Comparison of ENCODE assay signal across 16 cellular contexts in the genomic region with DNA sequence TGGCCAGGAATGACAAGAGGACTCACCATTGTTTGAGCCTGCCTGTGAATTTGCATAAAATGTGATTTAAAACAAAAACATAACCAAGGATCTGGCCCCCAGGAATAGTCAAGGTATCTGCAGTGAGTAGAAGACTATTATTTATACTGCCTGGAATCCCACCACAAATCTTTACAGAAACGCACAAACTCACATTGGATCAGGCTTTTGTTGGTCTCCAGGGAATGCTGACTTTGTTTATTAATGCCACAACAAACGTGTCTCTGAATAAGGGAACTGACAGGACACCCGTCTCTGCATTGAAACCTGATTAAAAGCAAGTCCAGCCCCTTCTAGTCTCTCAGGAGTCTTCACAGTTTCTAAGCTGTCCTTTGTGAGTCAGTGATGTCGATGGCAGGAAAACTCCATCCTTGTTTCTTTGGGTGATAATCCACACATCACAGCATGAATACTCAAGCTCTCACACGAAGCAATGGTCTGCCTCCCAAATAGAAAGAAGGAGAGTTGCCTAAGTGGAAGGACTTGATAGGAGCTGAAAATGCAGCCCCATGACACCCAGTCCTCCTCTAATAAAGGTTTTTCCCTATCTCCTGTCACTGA. TPM values are rescaled to one million over a fixed set of nuclear protein-coding genes. Genes with fewer than 3 reads are reported as not detected.
DNase-seq lines count a peak whose midpoint lies in the region; ATAC-seq and TF ChIP-seq lines count a peak whose summit lies in the region.
"Had no signal": no experiment of that assay in that cellular context is flagged by ENCODE, and none has a peak within 500 bp of the region (broad histone marks: within the 10 kb centered on the region; RNA-seq: fewer than 3 reads in every experiment).

No MANE protein-coding gene starts in this region.

- no peak overlapping the region for H2BK15ac ChIP-seq in neuronal stem cell (ENCODE audit: low read length)

- no peaks in the 10 kb centered on the region for H3K79me2 ChIP-seq in GM23338 (replicated peaks; ENCODE audit: insufficient read depth)

- H3K9me3 Mint-ChIP-seq in GM23338 (no peaks in the 10 kb centered on the region; the same call in 2 of the 3 replicates), endodermal cell (no peaks in the 10 kb centered on the region)

- no peak overlapping the region for H3K23ac ChIP-seq in neuronal stem cell (ENCODE audit: low read depth, low read length, poor library complexity)

- no peak overlapping the region for H3K14ac ChIP-seq in neuronal stem cell (ENCODE audit: low read length)

- no peak overlapping the region for H4K8ac ChIP-seq in neuronal stem cell (ENCODE audit: low read depth, low read length)

- intact Hi-C loops in lower lobe of right lung (cut with DNase I), result no loop called here

- H3K36me3 Mint-ChIP-seq in GM23338 (ENCODE audit: low read depth) (peaks cover 2% of the 10 kb centered on the region; the same call in 1 of the 3 replicates), endodermal cell (ENCODE audit: low read depth) (peaks cover 2% of the 10 kb centered on the region)
- H3K36me3 Mint-ChIP-seq: CD4-positive, alpha-beta memory T cell had no signal

- 27 to 28% methylated on average over 4 to 5 of the region's 5 CpGs for WGBS in endodermal cell (ENCODE audit: insufficient coverage in 1 of 2, insufficient read length in 1 of 2), 2 experiments
- no CpG with 5 or more reads among the region's 5 CpGs for WGBS in neuronal stem cell (ENCODE audit: extremely low coverage in 2 of 2, insufficient read length in 2 of 2, insufficient replicate concordance in 1 of 2), 2 donors

- H3K4me3 ChIP-seq in GM23338 (no peak overlapping the region), endodermal cell (ENCODE audit: low read length) (no peak overlapping the region), neuronal stem cell (ENCODE audit: low read length in 2 of 2) (no peak overlapping the region), lower lobe of right lung (no peak overlapping the region)
- H3K4me3 ChIP-seq: GM23248 had no signal

- H3K9me3 ChIP-seq in endodermal cell (ENCODE audit: control insufficient read depth, low read length) (no peaks in the 10 kb centered on the region), neuronal stem cell (replicated peaks in 1 of 2; ENCODE audit: control insufficient read depth in 2 of 2, insufficient read depth in 1 of 2, low read depth in 1 of 2, low read length in 2 of 2) (no peaks in the 10 kb centered on the region), lower lobe of right lung (no peaks in the 10 kb centered on the region)
- H3K9me3 ChIP-seq: BE2C had no signal

- H3K9ac ChIP-seq in endodermal cell (ENCODE audit: extremely low read depth, low read length, poor library complexity, severe bottlenecking) (no peak overlapping the region), neuronal stem cell (ENCODE audit: low read depth, low read length, poor library complexity) (no peak overlapping the region)
- H3K9ac ChIP-seq: GM23248 had no signal

- no peak overlapping the region for H2BK120ac ChIP-seq in neuronal stem cell (ENCODE audit: low read depth, low read length)

- H2AK5ac ChIP-seq in neuronal stem cell (ENCODE audit: low read depth, low read length), result no peak overlapping the region

- TF ChIP-seq CTCF in GM23338 (conservative IDR thresholded peaks at IDR 0.05; ENCODE audit: low read depth in 2 of 2), result no peak
- TF ChIP-seq CTCF in endodermal cell (conservative IDR thresholded peaks at IDR 0.05), result no peak
- no peak for TF ChIP-seq CTCF in lower lobe of right lung (IDR thresholded peaks at IDR 0.05)

- H3K27ac ChIP-seq in GM23338 (ENCODE audit: low read depth) (peak overlapping the region; percentile 77; the same call in 1 of the 2 replicates), endodermal cell (ENCODE audit: low read depth, low read length) (no peak overlapping the region), neuronal stem cell (replicated peaks; ENCODE audit: low read length) (no peak overlapping the region), lower lobe of right lung (no peak overlapping the region)
- H3K27ac ChIP-seq: C4-2B had no signal

- no peaks in the 10 kb centered on the region for H3K27me3 ChIP-seq in GM23338 (ENCODE audit: insufficient read depth)
- no peaks in the 10 kb centered on the region for H3K27me3 ChIP-seq in endodermal cell (ENCODE audit: control insufficient read depth, insufficient read depth, low read length, poor library complexity, severe bottlenecking)
- H3K27me3 ChIP-seq in neuronal stem cell (ENCODE audit: control insufficient read depth in 3 of 3, insufficient read depth in 3 of 3, low read depth in 1 of 3, low read length in 3 of 3), result no peaks in the 10 kb centered on the region
- H3K27me3 ChIP-seq in lower lobe of right lung (ENCODE audit: low read depth), result no peaks in the 10 kb centered on the region
- H3K27me3 ChIP-seq: BE2C had no signal

- H3K4me3 Mint-ChIP-seq in GM23338 (no peak overlapping the region), endodermal cell (no peak overlapping the region)
- H3K4me3 Mint-ChIP-seq: CD4-positive, alpha-beta memory T cell had no signal

- H3K4me1 Mint-ChIP-seq in GM23338 (peaks cover 17% of the 10 kb centered on the region), endodermal cell (peaks cover 33% of the 10 kb centered on the region)
- H3K4me1 Mint-ChIP-seq: CD4-positive, alpha-beta memory T cell had no signal

- peaks cover 3% of the 10 kb centered on the region; the same call in 1 of the 2 replicates for H4K20me1 ChIP-seq in GM23338 (replicated peaks; ENCODE audit: insufficient read depth)

- H3K27me3 Mint-ChIP-seq in GM23338 (ENCODE audit: insufficient read depth, low read depth, poor library complexity) (no peaks in the 10 kb centered on the region), endodermal cell (ENCODE audit: insufficient read depth) (peaks cover 11% of the 10 kb centered on the region)

- H2BK12ac ChIP-seq in neuronal stem cell (ENCODE audit: low read length), result no peak overlapping the region

- H3F3A ChIP-seq in GM23338 (replicated peaks; ENCODE audit: low read depth), result no peaks in the 10 kb centered on the region

- H3K18ac ChIP-seq in neuronal stem cell (ENCODE audit: low read length), result no peak overlapping the region

- H3K4ac ChIP-seq in neuronal stem cell (ENCODE audit: low read length), result no peak overlapping the region

- H3K4me1 ChIP-seq in GM23338 (ENCODE audit: insufficient read depth) (peaks cover 18% of the 10 kb centered on the region), endodermal cell (ENCODE audit: control insufficient read depth, insufficient read depth, low read length) (peaks cover 18% of the 10 kb centered on the region), neuronal stem cell (ENCODE audit: control insufficient read depth in 2 of 2, insufficient read depth in 1 of 2, low read depth in 1 of 2, low read length in 2 of 2) (peaks cover 4 to 8% of the 10 kb centered on the region in 2 donors), lower lobe of right lung (no peaks in the 10 kb centered on the region)
- H3K4me1 ChIP-seq: BE2C had no signal

- H3K79me1 ChIP-seq in neuronal stem cell (ENCODE audit: low read depth, low read length), result no peaks in the 10 kb centered on the region

- DNase-seq in GM23338 (ENCODE audit: low spot score) (no peak), NCI-H526 treated with DMSO at 0.1 percent for 48 hours (lab: John Stamatoyannopoulos, UW) (peak; percentile 15), endodermal cell (peak; percentile 69), neuronal stem cell (ENCODE audit: low spot score) (peak; percentile 30), KG1 (lab: John Stamatoyannopoulos, UW) (no peak), kidney tubule cell (ENCODE audit: low spot score) (no peak), lower lobe of right lung (no peak)
- DNase-seq: BE2C; CD4-positive, alpha-beta memory T cell; DMS79; H7 had no signal

- ATAC-seq in GM23338 (peak; percentile 32; the same call in 2 of the 3 replicates), HG03442 (IDR thresholded peaks at IDR 0.05; ENCODE audit: unreplicated experiment) (no peak), lower lobe of right lung (no peak)

- H3K4me2 ChIP-seq in GM23338 (0 out of 2 replicates have a peak overlapping the region, but pooled peaks have one; percentile 43), neuronal stem cell (ENCODE audit: insufficient read depth, low read length, poor library complexity, severe bottlenecking) (no peak overlapping the region)

- H2AFZ ChIP-seq in GM23338 (no peak overlapping the region), neuronal stem cell (ENCODE audit: low read length) (no peak overlapping the region)
- H2AFZ ChIP-seq: GM23248 had no signal

- H2BK5ac ChIP-seq in neuronal stem cell (ENCODE audit: low read length), result no peak overlapping the region

- H3K27ac Mint-ChIP-seq in GM23338, result no peak overlapping the region
- no peak overlapping the region for H3K27ac Mint-ChIP-seq in endodermal cell
- H3K27ac Mint-ChIP-seq: CD4-positive, alpha-beta memory T cell had no signal

- H3K36me3 ChIP-seq in GM23338 (ENCODE audit: insufficient read depth) (no peaks in the 10 kb centered on the region), endodermal cell (ENCODE audit: control insufficient read depth, insufficient read depth, low read length) (peaks cover 33% of the 10 kb centered on the region), neuronal stem cell (replicated peaks in 1 of 2; ENCODE audit: control insufficient read depth in 2 of 2, insufficient read depth in 2 of 2, low read length in 2 of 2) (peaks cover 0 to 21% of the 10 kb centered on the region in 2 donors), lower lobe of right lung (no peaks in the 10 kb centered on the region)
- H3K36me3 ChIP-seq: BE2C had no signal

- H3K9me2 ChIP-seq in GM23338 (ENCODE audit: insufficient read depth), result peaks cover 8% of the 10 kb centered on the region

- no peak overlapping the region for H4K91ac ChIP-seq in neuronal stem cell (ENCODE audit: low read depth, low read length, poor library complexity)

TF ChIP-seq in GM23338, 12 proteins besides CTCF, POLR2A, EP300 and RAD21 (continues in another document):
- no peak for TF ChIP-seq JUNB (IDR thresholded peaks at IDR 0.05; ENCODE audit: unreplicated experiment)

RNA-seq across cellular contexts. Expression of a gene that starts 37.7 kb away (rescaled TPM):
- not detected in 2 replicates for total RNA-seq in GM23338 (2014; rRNA removed; shearing (Covaris generic))
- polyA plus RNA-seq in GM23338 (2016; fragmentation: Nextera tagmentation; extraction: Ambion mirVana), result 0.19 TPM in 1 of 2 replicates, not detected in the other
- total RNA-seq in endodermal cell (under 1 TPM; 0.13 to 0.27 TPM), lower lobe of right lung (162 TPM)
- 0.71 TPM for polyA plus RNA-seq in endodermal cell (2013, experiment 1 of 2)
- polyA plus RNA-seq in endodermal cell (2013, experiment 2 of 2), result 0.58 TPM
- polyA plus RNA-seq in neuronal stem cell (2013, experiment 1 of 2), result not detected
- polyA plus RNA-seq in neuronal stem cell (2013, experiment 2 of 2), result not detected
- total RNA-seq: CD4-positive, alpha-beta memory T cell; G401; GM23248 had no signal
- polyA plus RNA-seq: AG04450; CD4-positive, alpha-beta memory T cell had no signal

Comparison
In these comparisons a context has a peak if more than half of its experiments do, and no peak if none do; other contexts are left out.
1. DNase-seq: peak in NCI-H526 treated with DMSO at 0.1 percent for 48 hours (single experiment), endodermal cell (single experiment) and neuronal stem cell (single experiment); none in GM23338 (single experiment), KG1 (single experiment), kidney tubule cell (single experiment) and lower lobe of right lung (single experiment).
2. RNA of a gene that starts 37.7 kb away (total RNA-seq): 162 TPM in lower lobe of right lung (single experiment); 0.13 to 0.27 TPM in endodermal cell and not detected in GM23338; every median in the first group is over 100 times any median in the second.